In genomic region chr19:19860756-19861390, GRCh38 we compare ENCODE assay signal across 10 cellular contexts. TPM values are rescaled to one million over a fixed set of nuclear protein-coding genes. Genes with fewer than 3 reads are reported as not detected.
A peak's percentile ranks its signal among the peaks of the same experiment; 100 is the strongest.
DNase-seq lines count a peak whose midpoint lies in the region; ATAC-seq and TF ChIP-seq lines count a peak whose summit lies in the region.
"Had no signal": no experiment of that assay in that cellular context is flagged by ENCODE, and none has a peak within 500 bp of the region (broad histone marks: within the 10 kb centered on the region; RNA-seq: fewer than 3 reads in every experiment).

No MANE protein-coding gene starts in this region.

- H3K14ac ChIP-seq in H9 (ENCODE audit: insufficient read depth, low read length), result peak overlapping the region; percentile 98; the same call in 1 of the 2 replicates

- peak overlapping the region; percentile 83 to 88 for H3K4me3 Mint-ChIP-seq in H9
- peak overlapping the region; percentile 68 for H3K4me3 Mint-ChIP-seq in activated CD8-positive, alpha-beta T cell treated with anti-CD3 and anti-CD28 coated beads, Interleukin-2, amount 10 ng/mL, durations not matched to agents 7 days and 5 days

- no peak overlapping the region for H2BK15ac ChIP-seq in H9 (ENCODE audit: low read depth, low read length)

- TF ChIP-seq CTCF in H9 (conservative IDR thresholded peaks at IDR 0.05) (no peak), epithelial cell of esophagus (IDR thresholded peaks at IDR 0.05; ENCODE audit: insufficient read depth, low read depth, low read length, missing control alignments) (no peak)

- H3K9me3 Mint-ChIP-seq in H9, result peaks cover 4 to 54% of the 10 kb centered on the region in 2 experiments
- H3K9me3 Mint-ChIP-seq in activated CD8-positive, alpha-beta T cell treated with anti-CD3 and anti-CD28 coated beads, Interleukin-2, amount 10 ng/mL, durations not matched to agents 7 days and 5 days (ENCODE audit: insufficient read depth), result peaks cover 47% of the 10 kb centered on the region

- peak; percentile 21 for ATAC-seq in activated CD8-positive, alpha-beta T cell treated with anti-CD3 and anti-CD28 coated beads, Interleukin-2, amount 10 ng/mL, durations not matched to agents 7 days and 5 days
- ATAC-seq: left colon had no signal

- H2AK5ac ChIP-seq in H9 (ENCODE audit: insufficient read length, low read length), result no peak overlapping the region

- no peak overlapping the region for H2BK5ac ChIP-seq in H9 (ENCODE audit: insufficient read length, low read length)

- H3K27me3 ChIP-seq in H9 (ENCODE audit: insufficient read depth, low read length), result no peaks in the 10 kb centered on the region

- no peak overlapping the region for H2BK120ac ChIP-seq in H9 (ENCODE audit: low read depth, low read length, poor library complexity, severe bottlenecking)

- peak overlapping the region; percentile 77 for H3K4me2 ChIP-seq in H9 (ENCODE audit: insufficient read depth, insufficient read length, low read length)

- no peak overlapping the region for H2BK12ac ChIP-seq in H9 (ENCODE audit: insufficient read length, low read depth, low read length)

- H3K27me3 Mint-ChIP-seq in H9 (ENCODE audit: low read depth), result no peaks in the 10 kb centered on the region; the same call in 1 of the 2 replicates
- H3K27me3 Mint-ChIP-seq in activated CD8-positive, alpha-beta T cell treated with anti-CD3 and anti-CD28 coated beads, Interleukin-2, amount 10 ng/mL, durations not matched to agents 7 days and 5 days (ENCODE audit: low read depth), result no peaks in the 10 kb centered on the region

- peaks cover 16 to 22% (median 20%) of the 10 kb centered on the region in 3 experiments; a peak in 6 of 7 replicates for H3K36me3 Mint-ChIP-seq in H9 (ENCODE audit: insufficient read depth in 1 of 3, low read depth in 3 of 3)
- H3K36me3 Mint-ChIP-seq in activated CD8-positive, alpha-beta T cell treated with anti-CD3 and anti-CD28 coated beads, Interleukin-2, amount 10 ng/mL, durations not matched to agents 7 days and 5 days (ENCODE audit: low read depth), result peaks cover 44% of the 10 kb centered on the region

- no peak overlapping the region for H3K27ac ChIP-seq in H9 (ENCODE audit: insufficient read length, low read depth, low read length)

- H4K20me1 ChIP-seq in H9 (ENCODE audit: control insufficient read depth, insufficient read depth, insufficient read length), result no peaks in the 10 kb centered on the region

- H4K91ac ChIP-seq in H9 (ENCODE audit: insufficient read length, low read depth, low read length), result no peak overlapping the region

- CTCF ChIA-PET in activated CD8-positive, alpha-beta T cell treated with anti-CD3 and anti-CD28 coated beads, Interleukin-2, amount 10 ng/mL, durations not matched to agents 7 days and 5 days (lab: Charles Lee), result interaction anchor here (1.1 to 1.5 kb wide), 4 partner anchors 8 to 40 kb away, joined by 3 to 6 read pairs (median 3); partner anchors contain the start of gene ZNF506

- DNase-seq in H9 (peak; percentile 92), epithelial cell of esophagus (ENCODE audit: low read depth) (peak; percentile 2), middle frontal gyrus (ENCODE audit: extremely low spot score, low spot score) (no peak), NCI-H1930 (lab: John Stamatoyannopoulos, UW) (no peak), NCI-H526 (lab: John Stamatoyannopoulos, UW) (no peak), C1 segment of cervical spinal cord (lab: John Stamatoyannopoulos, UW) (no peak)
- peak; percentile 64 for DNase-seq in activated CD8-positive, alpha-beta T cell treated with anti-CD3 and anti-CD28 coated beads, Interleukin-2, amount 10 ng/mL, durations not matched to agents 7 days and 5 days
- peak; percentile 26 for DNase-seq in stimulated activated CD4-positive, alpha-beta T cell treated with anti-CD3 and anti-CD28 coated beads, Interleukin-12 subunit alpha, Interleukin-12 subunit beta, amount 100 ng/mL, for 4 hours

- no peak overlapping the region for H2AFZ ChIP-seq in H9 (ENCODE audit: low read length)

- H3K56ac ChIP-seq in H9 (ENCODE audit: insufficient read length, low read depth, low read length), result no peak overlapping the region

- H3K4me1 ChIP-seq in H9 (ENCODE audit: insufficient read depth, low read length), result no peaks in the 10 kb centered on the region

- H4K8ac ChIP-seq in H9 (replicated peaks; ENCODE audit: insufficient read length, low read depth, low read length), result no peak overlapping the region

- H4K5ac ChIP-seq in H9 (ENCODE audit: insufficient read length, low read depth, low read length), result peak overlapping the region; percentile 13

- H3K79me2 ChIP-seq in H9 (ENCODE audit: insufficient read depth, low read length), result peaks cover 2% of the 10 kb centered on the region; the same call in 1 of the 2 replicates

- POLR2A ChIA-PET in activated CD8-positive, alpha-beta T cell treated with anti-CD3 and anti-CD28 coated beads, Interleukin-2, amount 10 ng/mL, durations not matched to agents 7 days and 5 days (lab: Charles Lee), result interaction anchor here (1.0 to 2.7 kb wide), 5 partner anchors 11 to 705 kb away, joined by 3 to 16 read pairs (median 8); partner anchors contain the start of genes ZNF506, ZNF737 and ZNF93

- H3K4me1 Mint-ChIP-seq in H9, result peaks cover 2 to 7% of the 10 kb centered on the region in 2 experiments; a peak in 2 of 4 replicates
- peaks cover 15% of the 10 kb centered on the region for H3K4me1 Mint-ChIP-seq in activated CD8-positive, alpha-beta T cell treated with anti-CD3 and anti-CD28 coated beads, Interleukin-2, amount 10 ng/mL, durations not matched to agents 7 days and 5 days (ENCODE audit: low read depth)

- H3K9me3 ChIP-seq in H9 (ENCODE audit: control insufficient read depth, low read depth, low read length), result no peaks in the 10 kb centered on the region

- H3K23ac ChIP-seq in H9 (ENCODE audit: insufficient read length, low read depth, low read length), result no peak overlapping the region

- no peak overlapping the region for H3T11ph ChIP-seq in H9 (ENCODE audit: low read length)

- peaks cover 3% of the 10 kb centered on the region for H3K79me1 ChIP-seq in H9 (ENCODE audit: insufficient read depth, low read depth, low read length, poor library complexity, severe bottlenecking)

- no peaks in the 10 kb centered on the region for H3K23me2 ChIP-seq in H9 (ENCODE audit: insufficient read length, low read depth, low read length, poor library complexity, severe bottlenecking)

- peak overlapping the region; percentile 91 for H3K18ac ChIP-seq in H9 (ENCODE audit: insufficient read length, low read depth, low read length)

- peak overlapping the region in 2 of 3 experiments; percentile 94; a peak in 3 of 7 replicates for H3K27ac Mint-ChIP-seq in H9
- peak overlapping the region; percentile 68 for H3K27ac Mint-ChIP-seq in activated CD8-positive, alpha-beta T cell treated with anti-CD3 and anti-CD28 coated beads, Interleukin-2, amount 10 ng/mL, durations not matched to agents 7 days and 5 days

- H3K9ac ChIP-seq in H9 (ENCODE audit: extremely low read depth, insufficient read length, low read length), result peak overlapping the region; percentile 92

- no peak overlapping the region for H2BK20ac ChIP-seq in H9 (ENCODE audit: low read depth, low read length, poor library complexity, severe bottlenecking)

- no peak overlapping the region for H3K4ac ChIP-seq in H9 (ENCODE audit: low read depth, low read length)

- no peak overlapping the region for H3K4me3 ChIP-seq in epithelial cell of esophagus (ENCODE audit: low read length)

- WGBS in H9 (ENCODE audit: extremely low coverage, insufficient read length, low lambda C conversion rate), result no CpG with 5 or more reads among the region's 29 CpGs

RNA-seq across cellular contexts. Expression of gene ZNF253, which starts 4.8 kb away (rescaled TPM):
- 47.7 and 51.0 TPM in 2 replicates for total RNA-seq in H9 (2021)
- 10 to 100 TPM; 15.7 to 17.5 TPM for total RNA-seq in activated CD8-positive, alpha-beta T cell treated with anti-CD3 and anti-CD28 coated beads, Interleukin-2, amount 10 ng/mL, durations not matched to agents 7 days and 5 days
- total RNA-seq: HT1080 had no signal

RNA-seq across cellular contexts. Expression of gene ZNF506, which starts 39.3 kb away (rescaled TPM):
- 2.0 and 3.0 TPM in 2 replicates for total RNA-seq in H9 (2021)
- total RNA-seq in activated CD8-positive, alpha-beta T cell treated with anti-CD3 and anti-CD28 coated beads, Interleukin-2, amount 10 ng/mL, durations not matched to agents 7 days and 5 days, result 10 to 100 TPM; 22.4 to 25.1 TPM

RNA-seq across cellular contexts. Expression of gene ZNF93, which starts 39.9 kb away (rescaled TPM):
- 54.0 and 58.1 TPM in 2 replicates for total RNA-seq in H9 (2021)
- total RNA-seq in activated CD8-positive, alpha-beta T cell treated with anti-CD3 and anti-CD28 coated beads, Interleukin-2, amount 10 ng/mL, durations not matched to agents 7 days and 5 days, result 10 to 100 TPM; 15.8 to 17.9 TPM

Comparison
In these comparisons a context has a peak if more than half of its experiments do, and no peak if none do; other contexts are left out.
1. DNase-seq: peak in H9 (single experiment), activated CD8-positive, alpha-beta T cell treated with anti-CD3 and anti-CD28 coated beads, Interleukin-2, amount 10 ng/mL, durations not matched to agents 7 days and 5 days (single experiment), epithelial cell of esophagus (single experiment) and stimulated activated CD4-positive, alpha-beta T cell treated with anti-CD3 and anti-CD28 coated beads, Interleukin-12 subunit alpha, Interleukin-12 subunit beta, amount 100 ng/mL, for 4 hours (single experiment); none in middle frontal gyrus (single experiment), NCI-H1930 (0 of 2), NCI-H526 (0 of 2) and C1 segment of cervical spinal cord (0 of 14).